Comparison of ENCODE assay signal across 8 cellular contexts in genomic region chr14:50044040-50044651, GRCh38.
DNase-seq lines count a peak whose midpoint lies in the region; ATAC-seq and TF ChIP-seq lines count a peak whose summit lies in the region.

No MANE protein-coding gene starts in this region.

- no peaks in the 10 kb centered on the region for H3K9me2 ChIP-seq in hepatocyte (replicated peaks; ENCODE audit: insufficient read depth)

- H3K27ac ChIP-seq in hepatocyte = peak overlapping the region; percentile 89
- H3K27ac ChIP-seq in suprapubic skin = peak overlapping the region; percentile 84

- peak; percentile 24 for ATAC-seq in activated CD8-positive, alpha-beta T cell treated with anti-CD3 and anti-CD28 coated beads for 36 hours
- ATAC-seq in GM18517 (IDR thresholded peaks at IDR 0.05; ENCODE audit: unreplicated experiment) = no peak
- ATAC-seq in GM18907 (IDR thresholded peaks at IDR 0.05; ENCODE audit: unreplicated experiment) = no peak

- no peaks in the 10 kb centered on the region for H4K20me1 ChIP-seq in hepatocyte (ENCODE audit: insufficient read depth, poor library complexity, severe bottlenecking)

- POLR2A ChIA-PET in activated CD8-positive, alpha-beta T cell treated with anti-CD3 and anti-CD28 coated beads for 36 hours (lab: Charles Lee) = interaction anchor here (0.6 to 3.6 kb wide), 11 partner anchors 9 to 181 kb away, joined by 3 to 47 read pairs (median 4); no protein-coding TSS in a partner anchor

- H3K27ac Mint-ChIP-seq in activated CD8-positive, alpha-beta T cell treated with anti-CD3 and anti-CD28 coated beads for 36 hours = peak overlapping the region; percentile 94

- H2AFZ ChIP-seq in hepatocyte = peak overlapping the region; percentile 54

- H3K27me3 ChIP-seq in hepatocyte (no peaks in the 10 kb centered on the region), suprapubic skin (no peaks in the 10 kb centered on the region)

- H3K9me3 ChIP-seq in hepatocyte (ENCODE audit: low read depth) (no peaks in the 10 kb centered on the region), suprapubic skin (no peaks in the 10 kb centered on the region)

- H3K4me1 ChIP-seq in hepatocyte (ENCODE audit: insufficient read depth) (peaks cover 28% of the 10 kb centered on the region), suprapubic skin (peaks cover 71% of the 10 kb centered on the region)

- no peaks in the 10 kb centered on the region for H3K79me2 ChIP-seq in hepatocyte

- WGBS in hepatocyte (ENCODE audit: low lambda C conversion rate, missing lambda C conversion rate) = 97% methylated on average over 4 of the region's 4 CpGs
- 70% methylated on average over 3 of the region's 4 CpGs for WGBS in suprapubic skin

- no peak for TF ChIP-seq EP300 in suprapubic skin (IDR thresholded peaks at IDR 0.05)

- peaks cover 25% of the 10 kb centered on the region for H3K36me3 Mint-ChIP-seq in activated CD8-positive, alpha-beta T cell treated with anti-CD3 and anti-CD28 coated beads for 36 hours (ENCODE audit: low read depth)

- H3K4me2 ChIP-seq in hepatocyte = no peak overlapping the region

- H3K4me1 Mint-ChIP-seq in activated CD8-positive, alpha-beta T cell treated with anti-CD3 and anti-CD28 coated beads for 36 hours (ENCODE audit: low read depth) = peaks cover 71% of the 10 kb centered on the region

- H3K27me3 Mint-ChIP-seq in activated CD8-positive, alpha-beta T cell treated with anti-CD3 and anti-CD28 coated beads for 36 hours = no peaks in the 10 kb centered on the region

- H3K4me3 ChIP-seq in hepatocyte = no peak overlapping the region
- H3K4me3 ChIP-seq in suprapubic skin = no peak overlapping the region

- DNase-seq in activated CD4-positive, alpha-beta T cell treated with anti-CD3 and anti-CD28 coated beads for 48 hours = peak; percentile 40
- no peak for DNase-seq in activated CD4-positive, alpha-beta T cell treated with anti-CD3 and anti-CD28 coated beads for 1 hour
- DNase-seq in activated CD8-positive, alpha-beta T cell treated with anti-CD3 and anti-CD28 coated beads for 36 hours = peak; percentile 44
- no peak for DNase-seq in hepatocyte (ENCODE audit: low spot score)
- DNase-seq in suprapubic skin (ENCODE audit: low spot score in 2 of 2) = no peak
- DNase-seq in midbrain (lab: John Stamatoyannopoulos, UW) = no peak

- H3K36me3 ChIP-seq in hepatocyte (replicated peaks; ENCODE audit: insufficient read depth, low read depth) (no peaks in the 10 kb centered on the region), suprapubic skin (no peaks in the 10 kb centered on the region)

- no peak for TF ChIP-seq CTCF in activated CD8-positive, alpha-beta T cell treated with anti-CD3 and anti-CD28 coated beads for 36 hours (IDR thresholded peaks at IDR 0.05)
- no peak for TF ChIP-seq CTCF in hepatocyte (IDR thresholded peaks at IDR 0.05; ENCODE audit: poor library complexity)
- no peak for TF ChIP-seq CTCF in suprapubic skin (IDR thresholded peaks at IDR 0.05)

- intact Hi-C loops in activated CD8-positive, alpha-beta T cell treated with anti-CD3 and anti-CD28 coated beads for 36 hours (cut with micrococcal nuclease) = loop anchor here (2.0 kb wide), 1 partner anchor 17 kb away; no protein-coding TSS in a partner anchor

- CTCF ChIA-PET in activated CD8-positive, alpha-beta T cell treated with anti-CD3 and anti-CD28 coated beads for 36 hours (lab: Charles Lee) = interaction anchor here (0.8 to 2.3 kb wide), 7 partner anchors 18 to 182 kb away, joined by 3 to 8 read pairs (median 4); no protein-coding TSS in a partner anchor

- peaks cover 9% of the 10 kb centered on the region for H3K9me3 Mint-ChIP-seq in activated CD8-positive, alpha-beta T cell treated with anti-CD3 and anti-CD28 coated beads for 36 hours

- no peak for TF ChIP-seq POLR2A in suprapubic skin (IDR thresholded peaks at IDR 0.05)

- peak overlapping the region; percentile 11 for H3K4me3 Mint-ChIP-seq in activated CD8-positive, alpha-beta T cell treated with anti-CD3 and anti-CD28 coated beads for 36 hours

Comparison
In these comparisons a context has a peak if more than half of its experiments do, and no peak if none do; other contexts are left out.
1. DNase-seq: peak in activated CD4-positive, alpha-beta T cell treated with anti-CD3 and anti-CD28 coated beads for 48 hours (single experiment) and activated CD8-positive, alpha-beta T cell treated with anti-CD3 and anti-CD28 coated beads for 36 hours (single experiment); none in activated CD4-positive, alpha-beta T cell treated with anti-CD3 and anti-CD28 coated beads for 1 hour (single experiment), hepatocyte (single experiment), suprapubic skin (0 of 2) and midbrain (single experiment).